Comparison of ENCODE assay signal across 8 cellular contexts in genomic region chr7:6446977-6447588, GRCh38. TPM values are rescaled to one million over a fixed set of nuclear protein-coding genes. Genes with fewer than 3 reads are reported as not detected.
A peak's percentile ranks its signal among the peaks of the same experiment; 100 is the strongest.
DNase-seq lines count a peak whose midpoint lies in the region; ATAC-seq, FAIRE-seq and TF ChIP-seq lines count a peak whose summit lies in the region.

No MANE protein-coding gene starts in this region.

- DNase-seq in H9 (peak; percentile 73), Kasumi-1 (lab: John Stamatoyannopoulos, UW) (peak; percentile 41 to 45), SHP77 treated with DMSO at 0.1 percent for 48 hours (lab: John Stamatoyannopoulos, UW) (peak; percentile 27), amniotic stem cell (lab: John Stamatoyannopoulos, UW) (peak; percentile 60), cardiac septum (ENCODE audit: low spot score) (peak; percentile 83), pancreas (peak; percentile 69 to 87 (median 83)), GM19240 (ENCODE audit: insufficient read length, low spot score) (no peak)

- no peak overlapping the region for H3K18ac ChIP-seq in H9 (ENCODE audit: insufficient read length, low read depth, low read length)

- H3K4me3 Mint-ChIP-seq in H9 = peak overlapping the region; percentile 96 to 97

- H2BK12ac ChIP-seq in H9 (ENCODE audit: insufficient read length, low read depth, low read length) = no peak overlapping the region

- H2BK20ac ChIP-seq in H9 (ENCODE audit: low read depth, low read length, poor library complexity, severe bottlenecking) = no peak overlapping the region

- no peaks in the 10 kb centered on the region for H3K79me1 ChIP-seq in H9 (ENCODE audit: insufficient read depth, low read depth, low read length, poor library complexity, severe bottlenecking)

- H3K27ac Mint-ChIP-seq in H9 = peak overlapping the region; percentile 96 to 98 (median 98)

- no peak overlapping the region for H2BK120ac ChIP-seq in H9 (ENCODE audit: low read depth, low read length, poor library complexity, severe bottlenecking)

- no peaks in the 10 kb centered on the region for H4K20me1 ChIP-seq in H9 (ENCODE audit: control insufficient read depth, insufficient read depth, insufficient read length)

- H3K27ac ChIP-seq in H9 (ENCODE audit: insufficient read length, low read depth, low read length) (no peak overlapping the region), pancreas (peak overlapping the region; percentile 51 to 93 (median 87))

- H2BK15ac ChIP-seq in H9 (ENCODE audit: low read depth, low read length) = no peak overlapping the region

- no peaks in the 10 kb centered on the region; the same call in 1 of the 2 replicates for H3K4me1 ChIP-seq in ES-I3 (ENCODE audit: insufficient read depth, low read length)
- H3K4me1 ChIP-seq in H9 (ENCODE audit: insufficient read depth, low read length) = no peaks in the 10 kb centered on the region
- H3K4me1 ChIP-seq in pancreas = peaks cover 0 to 3% (median 0%) of the 10 kb centered on the region in 3 donors

- H3K4me1 Mint-ChIP-seq in H9 = peaks cover 0 to 10% of the 10 kb centered on the region in 2 experiments; a peak in 3 of 4 replicates

- peak overlapping the region; percentile 45 for H3K4me2 ChIP-seq in H9 (ENCODE audit: insufficient read depth, insufficient read length, low read length)

- no CpG with 5 or more reads among the region's 25 CpGs for WGBS in H9 (ENCODE audit: extremely low coverage, insufficient read length, low lambda C conversion rate)
- WGBS in pancreas, 2 donors = 4% methylated on average over 25 of the region's 25 CpGs

- H3K56ac ChIP-seq in H9 (ENCODE audit: insufficient read length, low read depth, low read length) = no peak overlapping the region

- H3K14ac ChIP-seq in H9 (ENCODE audit: insufficient read depth, low read length) = peak overlapping the region; percentile 17

- intact Hi-C loops in cardiac septum (cut with DNase I) = no loop called here
- intact Hi-C loops in pancreas (cut with DNase I) = no loop called here

- H3K27me3 Mint-ChIP-seq in H9 (ENCODE audit: low read depth) = no peaks in the 10 kb centered on the region

- H4K5ac ChIP-seq in H9 (ENCODE audit: insufficient read length, low read depth, low read length) = no peak overlapping the region

- no peak overlapping the region for H3T11ph ChIP-seq in H9 (ENCODE audit: low read length)

- no peak overlapping the region for H3K4ac ChIP-seq in H9 (ENCODE audit: low read depth, low read length)

- H3K27me3 ChIP-seq in H9 (ENCODE audit: insufficient read depth, low read length) (no peaks in the 10 kb centered on the region), pancreas (no peaks in the 10 kb centered on the region)

- no peak overlapping the region for H2BK5ac ChIP-seq in H9 (ENCODE audit: insufficient read length, low read length)

- no peaks in the 10 kb centered on the region; a peak in 1 of 5 replicates for H3K9me3 Mint-ChIP-seq in H9

- H3K36me3 ChIP-seq in ES-I3 (ENCODE audit: insufficient read depth, low read length) (peaks cover 23% of the 10 kb centered on the region), pancreas (peaks cover 0 to 5% (median 0%) of the 10 kb centered on the region in 3 donors)

- peak; percentile 26 to 51 (median 38) for ATAC-seq in pancreas

- H3K4me3 ChIP-seq in pancreas = peak overlapping the region; percentile 41 to 97 (median 84)

- no peak overlapping the region for H3K23ac ChIP-seq in H9 (ENCODE audit: insufficient read length, low read depth, low read length)

- H2AK5ac ChIP-seq in H9 (ENCODE audit: insufficient read length, low read length) = no peak overlapping the region

- no peak overlapping the region for H2AFZ ChIP-seq in H9 (ENCODE audit: low read length)

- H4K8ac ChIP-seq in H9 (replicated peaks; ENCODE audit: insufficient read length, low read depth, low read length) = no peak overlapping the region

- peaks cover 31 to 45% (median 36%) of the 10 kb centered on the region in 3 experiments for H3K36me3 Mint-ChIP-seq in H9 (ENCODE audit: insufficient read depth in 1 of 3, low read depth in 3 of 3)

- H4K91ac ChIP-seq in H9 (ENCODE audit: insufficient read length, low read depth, low read length) = no peak overlapping the region

- peaks cover 10% of the 10 kb centered on the region; the same call in 1 of the 2 replicates for H3K79me2 ChIP-seq in H9 (ENCODE audit: insufficient read depth, low read length)

- H3K9ac ChIP-seq in ES-I3 (ENCODE audit: low read depth, low read length) (peak overlapping the region; percentile 63), H9 (ENCODE audit: extremely low read depth, insufficient read length, low read length) (peak overlapping the region; percentile 65)

- FAIRE-seq in pancreas (lab: Jason Lieb, UNC) = no peak

- TF ChIP-seq CTCF in H9 (conservative IDR thresholded peaks at IDR 0.05) (no peak), pancreas (IDR thresholded peaks at IDR 0.05) (no peak)

- H3K9me3 ChIP-seq in ES-I3 (ENCODE audit: control insufficient read depth, insufficient read depth, low read length) = no peaks in the 10 kb centered on the region
- H3K9me3 ChIP-seq in H9 (ENCODE audit: control insufficient read depth, low read depth, low read length) = no peaks in the 10 kb centered on the region
- H3K9me3 ChIP-seq in pancreas = no peaks in the 10 kb centered on the region

- peaks cover 3% of the 10 kb centered on the region for H3K23me2 ChIP-seq in H9 (ENCODE audit: insufficient read length, low read depth, low read length, poor library complexity, severe bottlenecking)

RNA-seq across cellular contexts. Expression of gene DAGLB, which starts 0.7 kb away (rescaled TPM):
- total RNA-seq in H9 (2021) = 41.9 and 46.4 TPM in 2 replicates
- total RNA-seq in cardiac septum = 7.3 TPM
- 10 to 100 TPM in 3 of 6 donors, 1 to 10 TPM in 3; 7.8 to 15.3 (median 9.9) TPM for total RNA-seq in pancreas
- 10 to 100 TPM in 1 of 2 donors, 1 to 10 TPM in 1; 10.0 to 16.7 TPM for polyA plus RNA-seq in pancreas

RNA-seq across cellular contexts. Expression of gene KDELR2, which starts 36.9 kb away (rescaled TPM):
- 86.5 and 91.8 TPM in 2 replicates for total RNA-seq in H9 (2021)
- total RNA-seq in cardiac septum = 61.2 TPM
- 10 to 100 TPM; 54.2 to 97.0 (median 82.5) TPM for total RNA-seq in pancreas
- polyA plus RNA-seq in pancreas = 10 to 100 TPM; 47.2 to 63.4 TPM
